In genomic region chr5:120735076-120735475, GRCh38 we compare ENCODE assay signal across 2 cellular contexts.
TF ChIP-seq lines count a peak whose summit lies in the region.

No MANE protein-coding gene starts in this region.

TF ChIP-seq in SK-N-SH, 30 proteins besides CTCF, POLR2A, EP300 and RAD21:
- no peak for TF ChIP-seq USF1 (IDR thresholded peaks at IDR 0.05; ENCODE audit: borderline replicate concordance, low read depth)
- no peak for TF ChIP-seq EZH2phosphoT487 (IDR thresholded peaks at IDR 0.05; ENCODE audit: borderline replicate concordance, low read depth)
- TF ChIP-seq YY1 (IDR thresholded peaks at IDR 0.05; ENCODE audit: low read depth): no peak
- TF ChIP-seq NFIC (IDR thresholded peaks at IDR 0.05; ENCODE audit: borderline replicate concordance): no peak
- no peak for TF ChIP-seq RFX5 (IDR thresholded peaks at IDR 0.05; ENCODE audit: low read length)
- no peak for TF ChIP-seq TAF1 (IDR thresholded peaks at IDR 0.05; ENCODE audit: borderline replicate concordance, low read depth, low read length)
- no peak for TF ChIP-seq SIN3A (IDR thresholded peaks at IDR 0.05; ENCODE audit: borderline replicate concordance, low read depth, low read length)
- no peak for TF ChIP-seq NRF1 (IDR thresholded peaks at IDR 0.05; ENCODE audit: low read depth, low read length)
- TF ChIP-seq JUND (IDR thresholded peaks at IDR 0.05): no peak
- TF ChIP-seq, protein P1, sequence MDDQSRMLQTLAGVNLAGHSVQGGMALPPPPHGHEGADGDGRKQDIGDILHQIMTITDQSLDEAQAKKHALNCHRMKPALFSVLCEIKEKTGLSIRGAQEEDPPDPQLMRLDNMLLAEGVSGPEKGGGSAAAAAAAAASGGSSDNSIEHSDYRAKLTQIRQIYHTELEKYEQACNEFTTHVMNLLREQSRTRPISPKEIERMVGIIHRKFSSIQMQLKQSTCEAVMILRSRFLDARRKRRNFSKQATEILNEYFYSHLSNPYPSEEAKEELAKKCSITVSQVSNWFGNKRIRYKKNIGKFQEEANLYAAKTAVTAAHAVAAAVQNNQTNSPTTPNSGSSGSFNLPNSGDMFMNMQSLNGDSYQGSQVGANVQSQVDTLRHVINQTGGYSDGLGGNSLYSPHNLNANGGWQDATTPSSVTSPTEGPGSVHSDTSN (IDR thresholded peaks at IDR 0.05): no peak
- no peak for TF ChIP-seq SMC3 (IDR thresholded peaks at IDR 0.05; ENCODE audit: low read depth, low read length)
- TF ChIP-seq MXI1 (IDR thresholded peaks at IDR 0.05; ENCODE audit: low read depth, low read length): no peak
- TF ChIP-seq GATA2 (CRISPR knock-in tag; IDR thresholded peaks at IDR 0.05): no peak
- TF ChIP-seq, protein P2, sequence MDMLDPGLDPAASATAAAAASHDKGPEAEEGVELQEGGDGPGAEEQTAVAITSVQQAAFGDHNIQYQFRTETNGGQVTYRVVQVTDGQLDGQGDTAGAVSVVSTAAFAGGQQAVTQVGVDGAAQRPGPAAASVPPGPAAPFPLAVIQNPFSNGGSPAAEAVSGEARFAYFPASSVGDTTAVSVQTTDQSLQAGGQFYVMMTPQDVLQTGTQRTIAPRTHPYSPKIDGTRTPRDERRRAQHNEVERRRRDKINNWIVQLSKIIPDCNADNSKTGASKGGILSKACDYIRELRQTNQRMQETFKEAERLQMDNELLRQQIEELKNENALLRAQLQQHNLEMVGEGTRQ (IDR thresholded peaks at IDR 0.05; ENCODE audit: borderline replicate concordance, low read depth, low read length): no peak
- TF ChIP-seq, protein P3, sequence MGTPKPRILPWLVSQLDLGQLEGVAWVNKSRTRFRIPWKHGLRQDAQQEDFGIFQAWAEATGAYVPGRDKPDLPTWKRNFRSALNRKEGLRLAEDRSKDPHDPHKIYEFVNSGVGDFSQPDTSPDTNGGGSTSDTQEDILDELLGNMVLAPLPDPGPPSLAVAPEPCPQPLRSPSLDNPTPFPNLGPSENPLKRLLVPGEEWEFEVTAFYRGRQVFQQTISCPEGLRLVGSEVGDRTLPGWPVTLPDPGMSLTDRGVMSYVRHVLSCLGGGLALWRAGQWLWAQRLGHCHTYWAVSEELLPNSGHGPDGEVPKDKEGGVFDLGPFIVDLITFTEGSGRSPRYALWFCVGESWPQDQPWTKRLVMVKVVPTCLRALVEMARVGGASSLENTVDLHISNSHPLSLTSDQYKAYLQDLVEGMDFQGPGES (IDR thresholded peaks at IDR 0.05; ENCODE audit: low read depth, low read length): no peak
- TF ChIP-seq, protein P4, sequence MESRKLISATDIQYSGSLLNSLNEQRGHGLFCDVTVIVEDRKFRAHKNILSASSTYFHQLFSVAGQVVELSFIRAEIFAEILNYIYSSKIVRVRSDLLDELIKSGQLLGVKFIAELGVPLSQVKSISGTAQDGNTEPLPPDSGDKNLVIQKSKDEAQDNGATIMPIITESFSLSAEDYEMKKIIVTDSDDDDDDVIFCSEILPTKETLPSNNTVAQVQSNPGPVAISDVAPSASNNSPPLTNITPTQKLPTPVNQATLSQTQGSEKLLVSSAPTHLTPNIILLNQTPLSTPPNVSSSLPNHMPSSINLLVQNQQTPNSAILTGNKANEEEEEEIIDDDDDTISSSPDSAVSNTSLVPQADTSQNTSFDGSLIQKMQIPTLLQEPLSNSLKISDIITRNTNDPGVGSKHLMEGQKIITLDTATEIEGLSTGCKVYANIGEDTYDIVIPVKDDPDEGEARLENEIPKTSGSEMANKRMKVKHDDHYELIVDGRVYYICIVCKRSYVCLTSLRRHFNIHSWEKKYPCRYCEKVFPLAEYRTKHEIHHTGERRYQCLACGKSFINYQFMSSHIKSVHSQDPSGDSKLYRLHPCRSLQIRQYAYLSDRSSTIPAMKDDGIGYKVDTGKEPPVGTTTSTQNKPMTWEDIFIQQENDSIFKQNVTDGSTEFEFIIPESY (IDR thresholded peaks at IDR 0.05; ENCODE audit: borderline replicate concordance, low read depth): no peak

TF ChIP-seq in H1, 55 proteins besides CTCF, POLR2A, EP300 and RAD21:
- TF ChIP-seq SP1 (IDR thresholded peaks at IDR 0.05; ENCODE audit: low read depth, low read length): no peak
- TF ChIP-seq RFX5 (IDR thresholded peaks at IDR 0.05; ENCODE audit: borderline replicate concordance, low read depth, low read length): no peak
- TF ChIP-seq YY1 (IDR thresholded peaks at IDR 0.05; ENCODE audit: low read depth, low read length): no peak
- no peak for TF ChIP-seq ASH2L (IDR thresholded peaks at IDR 0.05; ENCODE audit: low read length)
- TF ChIP-seq MAX (IDR thresholded peaks at IDR 0.05): no peak
- TF ChIP-seq ATF3 (IDR thresholded peaks at IDR 0.05; ENCODE audit: insufficient read depth, low read depth, low read length): no peak
- TF ChIP-seq HDAC2 (IDR thresholded peaks at IDR 0.05; ENCODE audit: borderline replicate concordance in 1 of 2, low read depth in 2 of 2, low read length in 2 of 2): no peak
- no peak for TF ChIP-seq ZNF274 (IDR thresholded peaks at IDR 0.05; ENCODE audit: borderline replicate concordance, extremely low read depth, low read length)
- TF ChIP-seq POU5F1 (IDR thresholded peaks at IDR 0.05; ENCODE audit: low read depth, low read length): no peak
- no peak for TF ChIP-seq POLR2AphosphoS5 (IDR thresholded peaks at IDR 0.05; ENCODE audit: low read depth, low read length)
- TF ChIP-seq, protein P5, sequence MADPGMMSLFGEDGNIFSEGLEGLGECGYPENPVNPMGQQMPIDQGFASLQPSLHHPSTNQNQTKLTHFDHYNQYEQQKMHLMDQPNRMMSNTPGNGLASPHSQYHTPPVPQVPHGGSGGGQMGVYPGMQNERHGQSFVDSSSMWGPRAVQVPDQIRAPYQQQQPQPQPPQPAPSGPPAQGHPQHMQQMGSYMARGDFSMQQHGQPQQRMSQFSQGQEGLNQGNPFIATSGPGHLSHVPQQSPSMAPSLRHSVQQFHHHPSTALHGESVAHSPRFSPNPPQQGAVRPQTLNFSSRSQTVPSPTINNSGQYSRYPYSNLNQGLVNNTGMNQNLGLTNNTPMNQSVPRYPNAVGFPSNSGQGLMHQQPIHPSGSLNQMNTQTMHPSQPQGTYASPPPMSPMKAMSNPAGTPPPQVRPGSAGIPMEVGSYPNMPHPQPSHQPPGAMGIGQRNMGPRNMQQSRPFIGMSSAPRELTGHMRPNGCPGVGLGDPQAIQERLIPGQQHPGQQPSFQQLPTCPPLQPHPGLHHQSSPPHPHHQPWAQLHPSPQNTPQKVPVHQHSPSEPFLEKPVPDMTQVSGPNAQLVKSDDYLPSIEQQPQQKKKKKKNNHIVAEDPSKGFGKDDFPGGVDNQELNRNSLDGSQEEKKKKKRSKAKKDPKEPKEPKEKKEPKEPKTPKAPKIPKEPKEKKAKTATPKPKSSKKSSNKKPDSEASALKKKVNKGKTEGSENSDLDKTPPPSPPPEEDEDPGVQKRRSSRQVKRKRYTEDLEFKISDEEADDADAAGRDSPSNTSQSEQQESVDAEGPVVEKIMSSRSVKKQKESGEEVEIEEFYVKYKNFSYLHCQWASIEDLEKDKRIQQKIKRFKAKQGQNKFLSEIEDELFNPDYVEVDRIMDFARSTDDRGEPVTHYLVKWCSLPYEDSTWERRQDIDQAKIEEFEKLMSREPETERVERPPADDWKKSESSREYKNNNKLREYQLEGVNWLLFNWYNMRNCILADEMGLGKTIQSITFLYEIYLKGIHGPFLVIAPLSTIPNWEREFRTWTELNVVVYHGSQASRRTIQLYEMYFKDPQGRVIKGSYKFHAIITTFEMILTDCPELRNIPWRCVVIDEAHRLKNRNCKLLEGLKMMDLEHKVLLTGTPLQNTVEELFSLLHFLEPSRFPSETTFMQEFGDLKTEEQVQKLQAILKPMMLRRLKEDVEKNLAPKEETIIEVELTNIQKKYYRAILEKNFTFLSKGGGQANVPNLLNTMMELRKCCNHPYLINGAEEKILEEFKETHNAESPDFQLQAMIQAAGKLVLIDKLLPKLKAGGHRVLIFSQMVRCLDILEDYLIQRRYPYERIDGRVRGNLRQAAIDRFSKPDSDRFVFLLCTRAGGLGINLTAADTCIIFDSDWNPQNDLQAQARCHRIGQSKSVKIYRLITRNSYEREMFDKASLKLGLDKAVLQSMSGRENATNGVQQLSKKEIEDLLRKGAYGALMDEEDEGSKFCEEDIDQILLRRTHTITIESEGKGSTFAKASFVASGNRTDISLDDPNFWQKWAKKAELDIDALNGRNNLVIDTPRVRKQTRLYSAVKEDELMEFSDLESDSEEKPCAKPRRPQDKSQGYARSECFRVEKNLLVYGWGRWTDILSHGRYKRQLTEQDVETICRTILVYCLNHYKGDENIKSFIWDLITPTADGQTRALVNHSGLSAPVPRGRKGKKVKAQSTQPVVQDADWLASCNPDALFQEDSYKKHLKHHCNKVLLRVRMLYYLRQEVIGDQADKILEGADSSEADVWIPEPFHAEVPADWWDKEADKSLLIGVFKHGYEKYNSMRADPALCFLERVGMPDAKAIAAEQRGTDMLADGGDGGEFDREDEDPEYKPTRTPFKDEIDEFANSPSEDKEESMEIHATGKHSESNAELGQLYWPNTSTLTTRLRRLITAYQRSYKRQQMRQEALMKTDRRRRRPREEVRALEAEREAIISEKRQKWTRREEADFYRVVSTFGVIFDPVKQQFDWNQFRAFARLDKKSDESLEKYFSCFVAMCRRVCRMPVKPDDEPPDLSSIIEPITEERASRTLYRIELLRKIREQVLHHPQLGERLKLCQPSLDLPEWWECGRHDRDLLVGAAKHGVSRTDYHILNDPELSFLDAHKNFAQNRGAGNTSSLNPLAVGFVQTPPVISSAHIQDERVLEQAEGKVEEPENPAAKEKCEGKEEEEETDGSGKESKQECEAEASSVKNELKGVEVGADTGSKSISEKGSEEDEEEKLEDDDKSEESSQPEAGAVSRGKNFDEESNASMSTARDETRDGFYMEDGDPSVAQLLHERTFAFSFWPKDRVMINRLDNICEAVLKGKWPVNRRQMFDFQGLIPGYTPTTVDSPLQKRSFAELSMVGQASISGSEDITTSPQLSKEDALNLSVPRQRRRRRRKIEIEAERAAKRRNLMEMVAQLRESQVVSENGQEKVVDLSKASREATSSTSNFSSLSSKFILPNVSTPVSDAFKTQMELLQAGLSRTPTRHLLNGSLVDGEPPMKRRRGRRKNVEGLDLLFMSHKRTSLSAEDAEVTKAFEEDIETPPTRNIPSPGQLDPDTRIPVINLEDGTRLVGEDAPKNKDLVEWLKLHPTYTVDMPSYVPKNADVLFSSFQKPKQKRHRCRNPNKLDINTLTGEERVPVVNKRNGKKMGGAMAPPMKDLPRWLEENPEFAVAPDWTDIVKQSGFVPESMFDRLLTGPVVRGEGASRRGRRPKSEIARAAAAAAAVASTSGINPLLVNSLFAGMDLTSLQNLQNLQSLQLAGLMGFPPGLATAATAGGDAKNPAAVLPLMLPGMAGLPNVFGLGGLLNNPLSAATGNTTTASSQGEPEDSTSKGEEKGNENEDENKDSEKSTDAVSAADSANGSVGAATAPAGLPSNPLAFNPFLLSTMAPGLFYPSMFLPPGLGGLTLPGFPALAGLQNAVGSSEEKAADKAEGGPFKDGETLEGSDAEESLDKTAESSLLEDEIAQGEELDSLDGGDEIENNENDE (IDR thresholded peaks at IDR 0.05; ENCODE audit: insufficient replicate concordance, low read length): no peak
- TF ChIP-seq ATF2 (IDR thresholded peaks at IDR 0.05; ENCODE audit: low read length): no peak
- no peak for TF ChIP-seq RBBP5 (IDR thresholded peaks at IDR 0.05; ENCODE audit: borderline replicate concordance, low read depth, low read length)
- no peak for TF ChIP-seq GABPA (IDR thresholded peaks at IDR 0.05; ENCODE audit: borderline replicate concordance, insufficient read depth, low read length)
- TF ChIP-seq BCL11A (IDR thresholded peaks at IDR 0.05; ENCODE audit: low read depth in 2 of 2, low read length in 2 of 2): no peak
- no peak for TF ChIP-seq FOSL1 (IDR thresholded peaks at IDR 0.05; ENCODE audit: insufficient read depth, low read depth, low read length)
